ENCODE assay signal across 26 cellular contexts in the genomic region with DNA sequence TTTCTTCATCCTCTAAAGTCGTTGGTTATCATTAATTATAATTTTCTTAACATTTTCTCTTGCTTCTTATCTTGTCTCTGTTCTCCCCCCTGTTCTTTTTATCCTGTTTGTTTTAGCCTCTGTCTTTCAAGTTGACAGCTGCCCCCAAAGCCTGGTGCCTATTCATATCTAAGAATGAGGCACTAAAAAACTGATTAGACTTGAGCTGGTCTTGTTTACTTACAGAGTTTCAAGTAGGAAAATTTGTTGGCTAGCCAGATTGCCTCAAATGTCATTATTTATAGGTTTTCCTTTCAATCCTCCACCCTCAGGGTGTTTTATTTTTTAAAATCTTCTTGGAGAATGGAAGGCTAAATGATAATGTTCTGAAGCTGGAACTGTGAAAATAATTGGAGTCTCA.
"Had no signal": no experiment of that assay in that cellular context is flagged by ENCODE, and none has a peak within 500 bp of the region (broad histone marks: within the 10 kb centered on the region; RNA-seq: fewer than 3 reads in every experiment).

No MANE protein-coding gene starts in this region.

- H3K9me3 ChIP-seq: lower lobe of right lung, pancreas, prostate gland, right atrium auricular region, suprapubic skin, thyroid gland, vagina had no signal

- H3K4me3 Mint-ChIP-seq: immature natural killer cell; naive thymus-derived CD8-positive, alpha-beta T cell; stimulated activated naive CD8-positive, alpha-beta T cell treated with anti-CD3 and anti-CD28 coated beads, Interleukin-15, amount 100 ng/mL, for 72 hours had no signal

- H3K4me1 Mint-ChIP-seq: immature natural killer cell; naive thymus-derived CD8-positive, alpha-beta T cell; stimulated activated naive CD8-positive, alpha-beta T cell treated with anti-CD3 and anti-CD28 coated beads, Interleukin-15, amount 100 ng/mL, for 72 hours had no signal

- H3K4me1 ChIP-seq: lower lobe of right lung, pancreas, prostate gland, right atrium auricular region, suprapubic skin, thyroid gland, vagina had no signal

- H3K27me3 Mint-ChIP-seq: stimulated activated naive CD8-positive, alpha-beta T cell treated with anti-CD3 and anti-CD28 coated beads, Interleukin-15, amount 100 ng/mL, for 72 hours had no signal

- H3K36me3 Mint-ChIP-seq: immature natural killer cell; naive thymus-derived CD8-positive, alpha-beta T cell had no signal

- H3K9me3 Mint-ChIP-seq: immature natural killer cell; naive thymus-derived CD8-positive, alpha-beta T cell; stimulated activated naive CD8-positive, alpha-beta T cell treated with anti-CD3 and anti-CD28 coated beads, Interleukin-15, amount 100 ng/mL, for 72 hours had no signal

- ATAC-seq: left colon; left ventricle myocardium superior; lower lobe of right lung; naive thymus-derived CD8-positive, alpha-beta T cell; pancreas; sciatic nerve; stimulated activated naive CD8-positive, alpha-beta T cell treated with anti-CD3 and anti-CD28 coated beads, Interleukin-15, amount 100 ng/mL, for 72 hours had no signal

- H3K36me3 ChIP-seq: lower lobe of right lung, pancreas, prostate gland, right atrium auricular region, suprapubic skin, thyroid gland, vagina had no signal

- DNase-seq: dorsolateral prefrontal cortex; effector CD4-positive, alpha-beta T cell; hypothalamus; immature natural killer cell; islet precursor cell; kidney glomerular epithelial cell; left colon; left ventricle myocardium superior; lower lobe of right lung; naive thymus-derived CD8-positive, alpha-beta T cell; occipital lobe; pancreas; stimulated activated CD4-positive, alpha-beta T cell treated with anti-CD3 and anti-CD28 coated beads, Interleukin-12 subunit alpha, Interleukin-12 subunit beta, amount 100 ng/mL, for 4 hours; stimulated activated CD4-positive, alpha-beta T cell treated with anti-CD3 and anti-CD28 coated beads, Interleukin-1b, Interleukin-23, amount 100 ng/mL, for 48 hours; stimulated activated CD4-positive, alpha-beta T cell treated with anti-CD3 and anti-CD28 coated beads, Interleukin-4, amount 100 ng/mL, for 1 hour; stimulated activated CD8-positive, alpha-beta memory T cell treated with anti-CD3 and anti-CD28 coated beads, Interleukin-4, amount 100 ng/mL, for 48 hours; stimulated activated naive CD4-positive, alpha-beta T cell; stimulated activated naive CD8-positive, alpha-beta T cell treated with anti-CD3 and anti-CD28 coated beads, Interleukin-15, amount 100 ng/mL, for 72 hours; thyroid gland; trophoblast cell had no signal

- H3K27me3 ChIP-seq: dorsolateral prefrontal cortex, pancreas, right atrium auricular region, suprapubic skin, thyroid gland, vagina had no signal

- H3K27ac Mint-ChIP-seq: immature natural killer cell had no signal

- H3K4me3 ChIP-seq: dorsolateral prefrontal cortex, lower lobe of right lung, pancreas, prostate gland, right atrium auricular region, smooth muscle cell, suprapubic skin, thyroid gland, vagina had no signal

- H3K27ac ChIP-seq: dorsolateral prefrontal cortex, lower lobe of right lung, pancreas, prostate gland, right atrium auricular region, suprapubic skin, thyroid gland, vagina had no signal
